8 cellular contexts compared by ENCODE assay signal in genomic region chr9:93302586-93303257, GRCh38.
A peak's percentile ranks its signal among the peaks of the same experiment; 100 is the strongest.
DNase-seq lines count a peak whose midpoint lies in the region; ATAC-seq and TF ChIP-seq lines count a peak whose summit lies in the region.

No MANE protein-coding gene starts in this region.

- TF ChIP-seq CTCF in Peyer's patch (IDR thresholded peaks at IDR 0.05) (peak; percentile 24 to 66 (median 62)), psoas muscle (IDR thresholded peaks at IDR 0.05) (peak; percentile 44)

- no peak for TF ChIP-seq POLR2A in Peyer's patch (IDR thresholded peaks at IDR 0.05)

- no peak overlapping the region for H3K4me3 ChIP-seq in Peyer's patch
- no peak overlapping the region for H3K4me3 ChIP-seq in psoas muscle

- no peaks in the 10 kb centered on the region for H3K9me3 ChIP-seq in Peyer's patch
- no peaks in the 10 kb centered on the region for H3K9me3 ChIP-seq in psoas muscle

- no peak overlapping the region for H3K27ac ChIP-seq in Peyer's patch
- no peak overlapping the region for H3K27ac ChIP-seq in psoas muscle

- H3K27me3 ChIP-seq in Peyer's patch, result no peaks in the 10 kb centered on the region
- no peaks in the 10 kb centered on the region for H3K27me3 ChIP-seq in psoas muscle (ENCODE audit: insufficient read depth in 3 of 3, low read length in 2 of 3)

- intact Hi-C loops in psoas muscle (cut with DNase I), result loop anchor here in 1 of 2 donors (2.0 to 5.0 kb wide), 2 partner anchors 142 to 190 kb away; no protein-coding TSS in a partner anchor

- H3K4me1 ChIP-seq in Peyer's patch (peaks cover 0 to 47% (median 6%) of the 10 kb centered on the region in 4 donors), psoas muscle (peaks cover 47% of the 10 kb centered on the region)

- DNase-seq in CD1c-positive myeloid dendritic cell (ENCODE audit: extremely low spot score) (peak; percentile 74), HK-2 (ENCODE audit: unreplicated experiment) (peak; percentile 38), Peyer's patch (peak; percentile 67 to 85 (median 75)), germinal center (ENCODE audit: low spot score) (peak; percentile 85), psoas muscle (peak in 1 of 2 donors; percentile 47)
- DNase-seq in activated T-helper 9 cell treated with anti-CD3 and anti-CD28 coated beads, Interleukin-2, amount 50 U/mL, for 16 hours (ENCODE audit: low read depth), result peak; percentile 37

- ATAC-seq in psoas muscle, result peak in 1 of 4 donors; percentile 42
- ATAC-seq in HG03280 (IDR thresholded peaks at IDR 0.05; ENCODE audit: unreplicated experiment), result no peak
- no peak for ATAC-seq in HG02885 (IDR thresholded peaks at IDR 0.05; ENCODE audit: poor library complexity, unreplicated experiment)

- H3K36me3 ChIP-seq in Peyer's patch (peaks cover 0 to 2% (median 0%) of the 10 kb centered on the region in 3 donors), psoas muscle (ENCODE audit: insufficient read depth in 1 of 2, low read depth in 1 of 2) (no peaks in the 10 kb centered on the region)

- 82 to 91% (median 89%) methylated on average over 6 of the region's 6 CpGs for WGBS in psoas muscle, 3 donors
